In genomic region chr4:163132469-163133222, GRCh38 we compare ENCODE assay signal across 20 cellular contexts. TPM values are rescaled to one million over a fixed set of nuclear protein-coding genes. Genes with fewer than 3 reads are reported as not detected.
DNase-seq lines count a peak whose midpoint lies in the region; ATAC-seq and TF ChIP-seq lines count a peak whose summit lies in the region.
"Had no signal": no experiment of that assay in that cellular context is flagged by ENCODE, and none has a peak within 500 bp of the region (broad histone marks: within the 10 kb centered on the region; RNA-seq: fewer than 3 reads in every experiment).

No MANE protein-coding gene starts in this region.

- no peaks in the 10 kb centered on the region for H3K9me3 Mint-ChIP-seq in MCF 10A (ENCODE audit: unreplicated experiment)
- H3K9me3 Mint-ChIP-seq: CD4-positive, CD25-positive, alpha-beta regulatory T cell; CD8-positive, alpha-beta T cell; GM23338; H9 had no signal

- in situ Hi-C loops in mammary epithelial cell (cut with MboI; ENCODE audit: low sequenced_read_pairs in 2 of 2), result no loop called here

- no peaks in the 10 kb centered on the region for H3K27me3 Mint-ChIP-seq in MCF 10A (ENCODE audit: insufficient read depth, unreplicated experiment)
- H3K27me3 Mint-ChIP-seq: B cell; CD4-positive, CD25-positive, alpha-beta regulatory T cell had no signal

- peaks cover 42% of the 10 kb centered on the region for H3K36me3 Mint-ChIP-seq in MCF 10A (ENCODE audit: insufficient read depth, unreplicated experiment)

- CTCF ChIA-PET in MCF 10A (lab: Yijun Ruan, JAX), result interaction anchor here (0.7 kb wide), 1 partner anchor 969 kb away, joined by 3 read pairs; the partner anchor contains the start of gene FSTL5
- CTCF ChIA-PET in mammary epithelial cell (lab: Charles Lee; ENCODE audit: low non-redundant PET), result no interaction called here

- H3K27ac ChIP-seq in mammary epithelial cell (ENCODE audit: insufficient read depth, low read depth, low read length), result no peak overlapping the region
- H3K27ac ChIP-seq: 22Rv1, BLaER1, C4-2B had no signal

- H3K9me3 ChIP-seq in mammary epithelial cell (replicated peaks; ENCODE audit: insufficient read depth, low read length) (no peaks in the 10 kb centered on the region), mucosa of descending colon (no peaks in the 10 kb centered on the region)
- H3K9me3 ChIP-seq: BLaER1, Caco-2 had no signal

- no peak overlapping the region for H2AFZ ChIP-seq in mammary epithelial cell (ENCODE audit: low read depth, low read length)
- H2AFZ ChIP-seq: GM23338 had no signal

- TF ChIP-seq CTCF in MCF 10A (IDR thresholded peaks at IDR 0.05; ENCODE audit: unreplicated experiment) (no peak), mammary epithelial cell (conservative IDR thresholded peaks at IDR 0.05 in 1 of 2, IDR thresholded peaks at IDR 0.05 in 1 of 2; ENCODE audit: extremely low read depth in 1 of 2, insufficient read depth in 1 of 2, low read depth in 1 of 2, low read length in 2 of 2) (no peak), mucosa of descending colon (IDR thresholded peaks at IDR 0.05) (no peak)

- peak overlapping the region; percentile 54 for H3K27ac Mint-ChIP-seq in MCF 10A (ENCODE audit: low read depth, unreplicated experiment)
- H3K27ac Mint-ChIP-seq: B cell; CD4-positive, CD25-positive, alpha-beta regulatory T cell; CD8-positive, alpha-beta T cell; GM23338; H9 had no signal

- H3K4me3 ChIP-seq in mammary epithelial cell (replicated peaks in 1 of 3; ENCODE audit: insufficient read depth in 1 of 3, low read depth in 2 of 3, low read length in 3 of 3), result no peak overlapping the region
- H3K4me3 ChIP-seq in mucosa of descending colon, result no peak overlapping the region
- H3K4me3 ChIP-seq: BLaER1, GM23338 had no signal

- dilution Hi-C loops in mammary epithelial cell (cut with HindIII; ENCODE audit: low sequenced_read_pairs), result no loop called here

- DNase-seq in MCF 10A (ENCODE audit: unreplicated experiment), result no peak
- DNase-seq in mammary epithelial cell, result no peak
- DNase-seq in NCI-H69 (lab: John Stamatoyannopoulos, UW), result peak; percentile 3
- no peak for DNase-seq in mucosa of descending colon
- DNase-seq in HUDEP-2 (lab: John Stamatoyannopoulos, UW; ENCODE audit: unreplicated experiment in 76 of 76), result no peak
- DNase-seq: Caco-2; CD4-positive, CD25-positive, alpha-beta regulatory T cell; CD8-positive, alpha-beta T cell; DMS153; DND-41; H9 had no signal

- H3K9ac ChIP-seq in mammary epithelial cell (ENCODE audit: insufficient read depth, low read length), result no peak overlapping the region
- H3K9ac ChIP-seq: BLaER1 had no signal

- BruUV-seq in MCF 10A (replicated peaks; lab: Mats Ljungman, UMichigan) (no TSS peak), mammary epithelial cell (replicated peaks; lab: Mats Ljungman, UMichigan) (no TSS peak)

- H3K4me1 Mint-ChIP-seq in MCF 10A (ENCODE audit: insufficient read depth, unreplicated experiment), result no peaks in the 10 kb centered on the region
- H3K4me1 Mint-ChIP-seq: B cell, GM23338, H9 had no signal

- 94% methylated on average over 5 of the region's 5 CpGs for whole genome bisulfite sequencing in mammary epithelial cell (ENCODE audit: low coverage, missing lambda C conversion rate)

- H3K79me2 ChIP-seq in mammary epithelial cell (ENCODE audit: insufficient read depth, low read length), result no peaks in the 10 kb centered on the region

- H3K4me1 ChIP-seq in mammary epithelial cell (ENCODE audit: insufficient read depth, low read length), result no peaks in the 10 kb centered on the region
- H3K4me1 ChIP-seq in mucosa of descending colon (ENCODE audit: low read depth), result peaks cover 6% of the 10 kb centered on the region
- H3K4me1 ChIP-seq: BLaER1, Caco-2 had no signal

- ATAC-seq in mucosa of descending colon, result peak; percentile 96
- no peak for ATAC-seq in GM18520 (IDR thresholded peaks at IDR 0.05; ENCODE audit: unreplicated experiment)
- no peak for ATAC-seq in HG03521 (IDR thresholded peaks at IDR 0.05; ENCODE audit: unreplicated experiment)
- no peak for ATAC-seq in HG02642 (IDR thresholded peaks at IDR 0.05; ENCODE audit: poor library complexity, unreplicated experiment)
- ATAC-seq: CD8-positive, alpha-beta T cell; GM23338; HCT116 had no signal

- peaks cover 8% of the 10 kb centered on the region for H3K36me3 ChIP-seq in mammary epithelial cell (ENCODE audit: insufficient read depth, low read length)
- H3K36me3 ChIP-seq in mucosa of descending colon (ENCODE audit: low read depth), result no peaks in the 10 kb centered on the region

- intact Hi-C loops in MCF 10A (cut with micrococcal nuclease) (no loop called here), mammary epithelial cell (cut with micrococcal nuclease) (no loop called here), mucosa of descending colon (cut with DNase I, micrococcal nuclease) (no loop called here)

- POLR2A ChIA-PET in MCF 10A (lab: Yijun Ruan, JAX), result interaction anchor here (1.6 kb wide), 1 partner anchor 9 kb away, joined by 5 read pairs; no protein-coding TSS in a partner anchor

- H3K4me2 ChIP-seq in mammary epithelial cell (ENCODE audit: insufficient read depth, low read depth, low read length), result no peak overlapping the region
- H3K4me2 ChIP-seq: BLaER1, GM23338 had no signal

- H4K20me1 ChIP-seq in mammary epithelial cell (ENCODE audit: insufficient read depth, low read length), result no peaks in the 10 kb centered on the region
- H4K20me1 ChIP-seq: BLaER1 had no signal

- no peaks in the 10 kb centered on the region for H3K27me3 ChIP-seq in mammary epithelial cell (ENCODE audit: insufficient read depth, low read length)
- H3K27me3 ChIP-seq: BLaER1 had no signal

- H3K4me3 Mint-ChIP-seq in MCF 10A (ENCODE audit: unreplicated experiment), result no peak overlapping the region
- H3K4me3 Mint-ChIP-seq: B cell; CD4-positive, CD25-positive, alpha-beta regulatory T cell; CD8-positive, alpha-beta T cell; GM23338; H9 had no signal

RNA-seq across cellular contexts. Expression of gene NAF1, which starts 34.0 kb away (rescaled TPM):
- total RNA-seq in MCF 10A (2022), result 27.5 and 36.5 TPM in 2 replicates
- total RNA-seq in mammary epithelial cell, result 10 to 100 TPM; 14.2 to 22.0 TPM
- polyA plus RNA-seq in mammary epithelial cell, result 5.3 TPM
- polyA minus RNA-seq in mammary epithelial cell, result 6.3 TPM
- total RNA-seq in mucosa of descending colon, result 10 to 100 TPM; 17.0 to 26.5 (median 18.0) TPM
